In the genomic region with DNA sequence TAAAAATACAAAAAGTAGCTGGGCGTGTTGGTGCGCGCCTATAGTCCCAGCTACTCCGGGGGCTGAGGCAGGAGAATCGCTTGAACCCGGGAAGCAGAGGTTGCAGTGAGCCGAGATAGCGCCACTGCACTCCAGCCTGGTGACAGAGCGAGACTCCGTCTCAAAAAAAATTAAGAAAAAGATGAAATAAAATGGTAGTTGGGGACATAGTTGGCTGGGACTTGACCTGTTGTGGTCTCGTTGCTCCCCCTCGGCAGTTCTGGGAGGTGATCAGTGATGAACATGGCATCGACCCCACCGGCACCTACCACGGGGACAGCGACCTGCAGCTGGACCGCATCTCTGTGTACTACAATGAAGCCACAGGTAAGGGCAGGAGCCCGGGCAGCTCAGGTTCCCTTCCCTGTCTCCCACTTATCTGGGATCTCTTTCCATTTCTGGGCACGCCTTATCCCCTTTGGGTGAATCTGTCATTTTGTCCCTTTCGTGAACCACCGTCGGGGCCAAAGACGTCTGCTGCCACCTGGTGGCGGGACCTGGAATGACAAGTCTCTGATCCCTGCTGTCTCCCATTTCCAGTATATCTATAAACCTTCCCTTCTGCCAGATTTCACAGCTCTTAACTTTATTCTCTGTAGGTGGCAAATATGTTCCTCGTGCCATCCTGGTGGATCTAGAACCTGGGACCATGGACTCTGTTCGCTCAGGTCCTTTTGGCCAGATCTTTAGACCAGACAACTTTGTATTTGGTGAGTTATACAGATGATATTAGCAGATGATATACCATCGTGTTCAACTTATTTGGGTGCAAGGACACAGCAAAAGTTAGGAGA, we compare ENCODE assay signal across 1 cellular context.
TF ChIP-seq lines count a peak whose summit lies in the region.

No MANE protein-coding gene starts in this region.

TF ChIP-seq in HepG2, 621 proteins besides CTCF, POLR2A, EP300 and RAD21 (continued from another document and continues in another):
- TF ChIP-seq, protein P1, sequence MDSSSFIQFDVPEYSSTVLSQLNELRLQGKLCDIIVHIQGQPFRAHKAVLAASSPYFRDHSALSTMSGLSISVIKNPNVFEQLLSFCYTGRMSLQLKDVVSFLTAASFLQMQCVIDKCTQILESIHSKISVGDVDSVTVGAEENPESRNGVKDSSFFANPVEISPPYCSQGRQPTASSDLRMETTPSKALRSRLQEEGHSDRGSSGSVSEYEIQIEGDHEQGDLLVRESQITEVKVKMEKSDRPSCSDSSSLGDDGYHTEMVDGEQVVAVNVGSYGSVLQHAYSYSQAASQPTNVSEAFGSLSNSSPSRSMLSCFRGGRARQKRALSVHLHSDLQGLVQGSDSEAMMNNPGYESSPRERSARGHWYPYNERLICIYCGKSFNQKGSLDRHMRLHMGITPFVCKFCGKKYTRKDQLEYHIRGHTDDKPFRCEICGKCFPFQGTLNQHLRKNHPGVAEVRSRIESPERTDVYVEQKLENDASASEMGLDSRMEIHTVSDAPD (CRISPR knock-in tag; IDR thresholded peaks at IDR 0.05): no peak
- TF ChIP-seq RCOR2 (CRISPR knock-in tag; IDR thresholded peaks at IDR 0.05) (no peak), NR3C1 (CRISPR knock-in tag; IDR thresholded peaks at IDR 0.05) (no peak), JARID2 (CRISPR knock-in tag; IDR thresholded peaks at IDR 0.05; ENCODE audit: insufficient replicate concordance) (no peak), ZNF776 (CRISPR knock-in tag; IDR thresholded peaks at IDR 0.05) (no peak), KDM1A (CRISPR knock-in tag; IDR thresholded peaks at IDR 0.05) (no peak), ZNF7 (CRISPR knock-in tag; IDR thresholded peaks at IDR 0.05) (no peak), ZNF24 (IDR thresholded peaks at IDR 0.05) (no peak), HNRNPL (IDR thresholded peaks at IDR 0.05; ENCODE audit: low read depth, low read length) (0 out of 2 replicates have a peak, but pooled peaks have one; percentile 47), TBP (CRISPR knock-in tag; IDR thresholded peaks at IDR 0.05) (no peak), EHMT2 (IDR thresholded peaks at IDR 0.05; ENCODE audit: borderline replicate concordance, low read depth, low read length) (no peak), JUND (CRISPR knock-in tag; IDR thresholded peaks at IDR 0.05) (no peak), BRCA1 (CRISPR knock-in tag; IDR thresholded peaks at IDR 0.05) (no peak), ISX (CRISPR knock-in tag; conservative IDR thresholded peaks at IDR 0.05) (no peak), CAMTA2 (CRISPR knock-in tag; IDR thresholded peaks at IDR 0.05; ENCODE audit: borderline replicate concordance) (0 out of 2 replicates have a peak, but pooled peaks have one; percentile 52), FOXK2 (IDR thresholded peaks at IDR 0.05) (no peak), ZNF614 (CRISPR knock-in tag; IDR thresholded peaks at IDR 0.05; ENCODE audit: borderline replicate concordance) (peak; percentile 22; the same call in 1 of the 2 replicates), ZNF263 (CRISPR knock-in tag; IDR thresholded peaks at IDR 0.05) (no peak), ZNF3 (CRISPR knock-in tag; IDR thresholded peaks at IDR 0.05) (no peak), HDAC2 (CRISPR knock-in tag; IDR thresholded peaks at IDR 0.05) (peak; percentile 61), ASH2L (IDR thresholded peaks at IDR 0.05; ENCODE audit: insufficient read length, low read depth, low read length) (peak; percentile 49), ZNF761 (CRISPR knock-in tag; conservative IDR thresholded peaks at IDR 0.05) (no peak), MBNL3 (CRISPR knock-in tag; conservative IDR thresholded peaks at IDR 0.05) (no peak), ZNF143 (CRISPR knock-in tag; IDR thresholded peaks at IDR 0.05) (no peak), ZNF101 (CRISPR knock-in tag; IDR thresholded peaks at IDR 0.05; ENCODE audit: borderline replicate concordance, low read depth) (no peak), SOX5 (CRISPR knock-in tag; IDR thresholded peaks at IDR 0.05; ENCODE audit: borderline replicate concordance) (peak; percentile 45; the same call in 1 of the 2 replicates), ZNF564 (CRISPR knock-in tag; IDR thresholded peaks at IDR 0.05) (no peak), POGZ (CRISPR knock-in tag; IDR thresholded peaks at IDR 0.05) (no peak), NFRKB (IDR thresholded peaks at IDR 0.05) (no peak), TCF7 (IDR thresholded peaks at IDR 0.05; ENCODE audit: low read depth) (0 out of 2 replicates have a peak, but pooled peaks have one; percentile 7), ZNF44 (CRISPR knock-in tag; IDR thresholded peaks at IDR 0.05) (no peak), XRCC5 (optimal IDR thresholded peaks at IDR 0.05; ENCODE audit: low read length) (peak; percentile 65), ZNF841 (CRISPR knock-in tag; IDR thresholded peaks at IDR 0.05; ENCODE audit: borderline replicate concordance) (peak; percentile 32; the same call in 1 of the 2 replicates), SIX4 (CRISPR knock-in tag; IDR thresholded peaks at IDR 0.05) (no peak), TBL1XR1 (IDR thresholded peaks at IDR 0.05; ENCODE audit: borderline replicate concordance, low read length, partially characterized antibody) (peak; percentile 64)
- TF ChIP-seq, protein P2, sequence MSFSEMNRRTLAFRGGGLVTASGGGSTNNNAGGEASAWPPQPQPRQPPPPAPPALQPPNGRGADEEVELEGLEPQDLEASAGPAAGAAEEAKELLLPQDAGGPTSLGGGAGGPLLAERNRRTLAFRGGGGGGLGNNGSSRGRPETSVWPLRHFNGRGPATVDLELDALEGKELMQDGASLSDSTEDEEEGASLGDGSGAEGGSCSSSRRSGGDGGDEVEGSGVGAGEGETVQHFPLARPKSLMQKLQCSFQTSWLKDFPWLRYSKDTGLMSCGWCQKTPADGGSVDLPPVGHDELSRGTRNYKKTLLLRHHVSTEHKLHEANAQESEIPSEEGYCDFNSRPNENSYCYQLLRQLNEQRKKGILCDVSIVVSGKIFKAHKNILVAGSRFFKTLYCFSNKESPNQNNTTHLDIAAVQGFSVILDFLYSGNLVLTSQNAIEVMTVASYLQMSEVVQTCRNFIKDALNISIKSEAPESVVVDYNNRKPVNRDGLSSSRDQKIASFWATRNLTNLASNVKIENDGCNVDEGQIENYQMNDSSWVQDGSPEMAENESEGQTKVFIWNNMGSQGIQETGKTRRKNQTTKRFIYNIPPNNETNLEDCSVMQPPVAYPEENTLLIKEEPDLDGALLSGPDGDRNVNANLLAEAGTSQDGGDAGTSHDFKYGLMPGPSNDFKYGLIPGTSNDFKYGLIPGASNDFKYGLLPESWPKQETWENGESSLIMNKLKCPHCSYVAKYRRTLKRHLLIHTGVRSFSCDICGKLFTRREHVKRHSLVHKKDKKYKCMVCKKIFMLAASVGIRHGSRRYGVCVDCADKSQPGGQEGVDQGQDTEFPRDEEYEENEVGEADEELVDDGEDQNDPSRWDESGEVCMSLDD (CRISPR knock-in tag; IDR thresholded peaks at IDR 0.05; ENCODE audit: borderline replicate concordance): peak; percentile 38; the same call in 1 of the 2 replicates
- TF ChIP-seq, protein P3, sequence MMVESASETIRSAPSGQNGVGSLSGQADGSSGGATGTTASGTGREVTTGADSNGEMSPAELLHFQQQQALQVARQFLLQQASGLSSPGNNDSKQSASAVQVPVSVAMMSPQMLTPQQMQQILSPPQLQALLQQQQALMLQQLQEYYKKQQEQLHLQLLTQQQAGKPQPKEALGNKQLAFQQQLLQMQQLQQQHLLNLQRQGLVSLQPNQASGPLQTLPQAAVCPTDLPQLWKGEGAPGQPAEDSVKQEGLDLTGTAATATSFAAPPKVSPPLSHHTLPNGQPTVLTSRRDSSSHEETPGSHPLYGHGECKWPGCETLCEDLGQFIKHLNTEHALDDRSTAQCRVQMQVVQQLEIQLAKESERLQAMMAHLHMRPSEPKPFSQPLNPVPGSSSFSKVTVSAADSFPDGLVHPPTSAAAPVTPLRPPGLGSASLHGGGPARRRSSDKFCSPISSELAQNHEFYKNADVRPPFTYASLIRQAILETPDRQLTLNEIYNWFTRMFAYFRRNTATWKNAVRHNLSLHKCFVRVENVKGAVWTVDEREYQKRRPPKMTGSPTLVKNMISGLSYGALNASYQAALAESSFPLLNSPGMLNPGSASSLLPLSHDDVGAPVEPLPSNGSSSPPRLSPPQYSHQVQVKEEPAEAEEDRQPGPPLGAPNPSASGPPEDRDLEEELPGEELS (CRISPR knock-in tag; IDR thresholded peaks at IDR 0.05): no peak
- TF ChIP-seq, protein P4, sequence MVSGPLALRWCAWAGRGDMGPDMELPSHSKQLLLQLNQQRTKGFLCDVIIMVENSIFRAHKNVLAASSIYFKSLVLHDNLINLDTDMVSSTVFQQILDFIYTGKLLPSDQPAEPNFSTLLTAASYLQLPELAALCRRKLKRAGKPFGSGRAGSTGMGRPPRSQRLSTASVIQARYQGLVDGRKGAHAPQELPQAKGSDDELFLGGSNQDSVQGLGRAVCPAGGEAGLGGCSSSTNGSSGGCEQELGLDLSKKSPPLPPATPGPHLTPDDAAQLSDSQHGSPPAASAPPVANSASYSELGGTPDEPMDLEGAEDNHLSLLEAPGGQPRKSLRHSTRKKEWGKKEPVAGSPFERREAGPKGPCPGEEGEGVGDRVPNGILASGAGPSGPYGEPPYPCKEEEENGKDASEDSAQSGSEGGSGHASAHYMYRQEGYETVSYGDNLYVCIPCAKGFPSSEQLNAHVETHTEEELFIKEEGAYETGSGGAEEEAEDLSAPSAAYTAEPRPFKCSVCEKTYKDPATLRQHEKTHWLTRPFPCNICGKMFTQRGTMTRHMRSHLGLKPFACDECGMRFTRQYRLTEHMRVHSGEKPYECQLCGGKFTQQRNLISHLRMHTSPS (CRISPR knock-in tag; IDR thresholded peaks at IDR 0.05; ENCODE audit: low read depth): no peak; the same call in 1 of the 2 replicates
- TF ChIP-seq, protein P5, sequence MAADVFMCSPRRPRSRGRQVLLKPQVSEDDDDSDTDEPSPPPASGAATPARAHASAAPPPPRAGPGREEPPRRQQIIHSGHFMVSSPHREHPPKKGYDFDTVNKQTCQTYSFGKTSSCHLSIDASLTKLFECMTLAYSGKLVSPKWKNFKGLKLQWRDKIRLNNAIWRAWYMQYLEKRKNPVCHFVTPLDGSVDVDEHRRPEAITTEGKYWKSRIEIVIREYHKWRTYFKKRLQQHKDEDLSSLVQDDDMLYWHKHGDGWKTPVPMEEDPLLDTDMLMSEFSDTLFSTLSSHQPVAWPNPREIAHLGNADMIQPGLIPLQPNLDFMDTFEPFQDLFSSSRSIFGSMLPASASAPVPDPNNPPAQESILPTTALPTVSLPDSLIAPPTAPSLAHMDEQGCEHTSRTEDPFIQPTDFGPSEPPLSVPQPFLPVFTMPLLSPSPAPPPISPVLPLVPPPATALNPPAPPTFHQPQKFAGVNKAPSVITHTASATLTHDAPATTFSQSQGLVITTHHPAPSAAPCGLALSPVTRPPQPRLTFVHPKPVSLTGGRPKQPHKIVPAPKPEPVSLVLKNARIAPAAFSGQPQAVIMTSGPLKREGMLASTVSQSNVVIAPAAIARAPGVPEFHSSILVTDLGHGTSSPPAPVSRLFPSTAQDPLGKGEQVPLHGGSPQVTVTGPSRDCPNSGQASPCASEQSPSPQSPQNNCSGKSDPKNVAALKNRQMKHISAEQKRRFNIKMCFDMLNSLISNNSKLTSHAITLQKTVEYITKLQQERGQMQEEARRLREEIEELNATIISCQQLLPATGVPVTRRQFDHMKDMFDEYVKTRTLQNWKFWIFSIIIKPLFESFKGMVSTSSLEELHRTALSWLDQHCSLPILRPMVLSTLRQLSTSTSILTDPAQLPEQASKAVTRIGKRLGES (CRISPR knock-in tag; IDR thresholded peaks at IDR 0.05; ENCODE audit: borderline replicate concordance): no peak
- TF ChIP-seq, protein P6, sequence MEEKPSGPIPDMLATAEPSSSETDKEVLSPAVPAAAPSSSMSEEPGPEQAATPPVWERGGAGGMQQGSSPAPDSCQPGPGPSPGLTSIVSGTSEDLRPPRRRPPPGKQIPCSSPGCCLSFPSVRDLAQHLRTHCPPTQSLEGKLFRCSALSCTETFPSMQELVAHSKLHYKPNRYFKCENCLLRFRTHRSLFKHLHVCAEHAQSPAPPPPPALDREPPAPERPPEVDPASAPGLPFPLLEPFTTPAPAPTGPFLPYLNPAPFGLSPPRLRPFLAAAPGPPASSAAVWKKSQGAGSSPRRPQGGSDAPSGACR (CRISPR knock-in tag; IDR thresholded peaks at IDR 0.05): no peak
- TF ChIP-seq, protein P7, sequence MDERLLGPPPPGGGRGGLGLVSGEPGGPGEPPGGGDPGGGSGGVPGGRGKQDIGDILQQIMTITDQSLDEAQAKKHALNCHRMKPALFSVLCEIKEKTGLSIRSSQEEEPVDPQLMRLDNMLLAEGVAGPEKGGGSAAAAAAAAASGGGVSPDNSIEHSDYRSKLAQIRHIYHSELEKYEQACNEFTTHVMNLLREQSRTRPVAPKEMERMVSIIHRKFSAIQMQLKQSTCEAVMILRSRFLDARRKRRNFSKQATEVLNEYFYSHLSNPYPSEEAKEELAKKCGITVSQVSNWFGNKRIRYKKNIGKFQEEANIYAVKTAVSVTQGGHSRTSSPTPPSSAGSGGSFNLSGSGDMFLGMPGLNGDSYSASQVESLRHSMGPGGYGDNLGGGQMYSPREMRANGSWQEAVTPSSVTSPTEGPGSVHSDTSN (CRISPR knock-in tag; IDR thresholded peaks at IDR 0.05): no peak
- TF ChIP-seq, protein P8, sequence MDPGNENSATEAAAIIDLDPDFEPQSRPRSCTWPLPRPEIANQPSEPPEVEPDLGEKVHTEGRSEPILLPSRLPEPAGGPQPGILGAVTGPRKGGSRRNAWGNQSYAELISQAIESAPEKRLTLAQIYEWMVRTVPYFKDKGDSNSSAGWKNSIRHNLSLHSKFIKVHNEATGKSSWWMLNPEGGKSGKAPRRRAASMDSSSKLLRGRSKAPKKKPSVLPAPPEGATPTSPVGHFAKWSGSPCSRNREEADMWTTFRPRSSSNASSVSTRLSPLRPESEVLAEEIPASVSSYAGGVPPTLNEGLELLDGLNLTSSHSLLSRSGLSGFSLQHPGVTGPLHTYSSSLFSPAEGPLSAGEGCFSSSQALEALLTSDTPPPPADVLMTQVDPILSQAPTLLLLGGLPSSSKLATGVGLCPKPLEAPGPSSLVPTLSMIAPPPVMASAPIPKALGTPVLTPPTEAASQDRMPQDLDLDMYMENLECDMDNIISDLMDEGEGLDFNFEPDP (CRISPR knock-in tag; conservative IDR thresholded peaks at IDR 0.05): 0 out of 2 replicates have a peak, but pooled peaks have one; percentile 95
- TF ChIP-seq, protein P9, sequence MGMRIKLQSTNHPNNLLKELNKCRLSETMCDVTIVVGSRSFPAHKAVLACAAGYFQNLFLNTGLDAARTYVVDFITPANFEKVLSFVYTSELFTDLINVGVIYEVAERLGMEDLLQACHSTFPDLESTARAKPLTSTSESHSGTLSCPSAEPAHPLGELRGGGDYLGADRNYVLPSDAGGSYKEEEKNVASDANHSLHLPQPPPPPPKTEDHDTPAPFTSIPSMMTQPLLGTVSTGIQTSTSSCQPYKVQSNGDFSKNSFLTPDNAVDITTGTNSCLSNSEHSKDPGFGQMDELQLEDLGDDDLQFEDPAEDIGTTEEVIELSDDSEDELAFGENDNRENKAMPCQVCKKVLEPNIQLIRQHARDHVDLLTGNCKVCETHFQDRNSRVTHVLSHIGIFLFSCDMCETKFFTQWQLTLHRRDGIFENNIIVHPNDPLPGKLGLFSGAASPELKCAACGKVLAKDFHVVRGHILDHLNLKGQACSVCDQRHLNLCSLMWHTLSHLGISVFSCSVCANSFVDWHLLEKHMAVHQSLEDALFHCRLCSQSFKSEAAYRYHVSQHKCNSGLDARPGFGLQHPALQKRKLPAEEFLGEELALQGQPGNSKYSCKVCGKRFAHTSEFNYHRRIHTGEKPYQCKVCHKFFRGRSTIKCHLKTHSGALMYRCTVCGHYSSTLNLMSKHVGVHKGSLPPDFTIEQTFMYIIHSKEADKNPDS (CRISPR knock-in tag; IDR thresholded peaks at IDR 0.05): no peak
- TF ChIP-seq, protein P10, sequence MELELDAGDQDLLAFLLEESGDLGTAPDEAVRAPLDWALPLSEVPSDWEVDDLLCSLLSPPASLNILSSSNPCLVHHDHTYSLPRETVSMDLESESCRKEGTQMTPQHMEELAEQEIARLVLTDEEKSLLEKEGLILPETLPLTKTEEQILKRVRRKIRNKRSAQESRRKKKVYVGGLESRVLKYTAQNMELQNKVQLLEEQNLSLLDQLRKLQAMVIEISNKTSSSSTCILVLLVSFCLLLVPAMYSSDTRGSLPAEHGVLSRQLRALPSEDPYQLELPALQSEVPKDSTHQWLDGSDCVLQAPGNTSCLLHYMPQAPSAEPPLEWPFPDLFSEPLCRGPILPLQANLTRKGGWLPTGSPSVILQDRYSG (CRISPR knock-in tag; IDR thresholded peaks at IDR 0.05): no peak
